ENCODE assay signal across 8 cellular contexts in the genomic region with DNA sequence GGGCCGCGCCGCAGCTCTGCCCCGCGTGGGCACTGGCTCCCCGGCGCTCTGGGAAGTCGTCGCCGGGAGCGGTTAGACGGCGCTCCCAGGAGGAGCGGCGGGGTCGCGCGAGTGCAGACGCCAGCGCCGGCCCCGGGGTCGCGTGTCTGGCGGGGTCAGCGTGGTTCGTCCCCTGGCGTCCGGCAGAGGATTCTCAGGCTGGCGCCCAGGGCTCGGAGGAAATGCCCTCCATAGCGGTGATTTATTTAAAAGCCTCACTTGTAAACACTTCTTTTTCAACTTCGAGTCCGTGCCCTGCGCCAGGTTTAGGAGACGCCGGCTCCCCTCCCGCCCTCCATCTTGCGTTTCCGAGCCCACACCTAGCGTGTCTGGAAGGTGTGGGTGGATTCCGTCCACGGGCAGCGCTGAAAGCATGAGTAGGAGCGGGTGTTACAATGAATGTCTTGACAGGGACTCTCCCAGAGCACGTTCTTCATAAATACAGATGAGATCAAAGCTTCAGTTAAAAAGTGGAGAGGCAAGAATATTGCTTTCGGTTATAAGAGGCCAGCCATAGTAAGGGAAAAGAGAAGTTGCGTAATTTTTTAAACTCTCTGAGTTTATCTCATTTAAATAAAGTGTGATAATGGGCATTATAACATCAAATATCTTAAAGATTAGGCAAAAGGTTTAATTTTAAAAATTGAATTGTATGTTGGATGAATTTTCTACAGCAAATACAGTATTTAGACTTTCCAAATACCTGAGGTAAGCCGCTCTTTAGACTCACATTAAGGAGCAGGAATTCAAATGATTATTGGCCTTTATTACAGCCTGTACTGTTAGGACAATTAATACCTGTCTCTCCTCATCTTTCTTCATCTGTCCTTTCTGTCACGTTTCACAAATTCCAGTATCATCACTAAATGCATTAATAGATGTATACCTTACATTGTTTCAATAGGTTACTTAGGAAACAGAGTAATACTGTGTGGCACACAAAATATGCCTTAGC. TPM values are rescaled to one million over a fixed set of nuclear protein-coding genes. Genes with fewer than 3 reads are reported as not detected.
DNase-seq lines count a peak whose midpoint lies in the region; ATAC-seq and TF ChIP-seq lines count a peak whose summit lies in the region.

No MANE protein-coding gene starts in this region.

- peak overlapping the region; percentile 68 for H3K27ac ChIP-seq in CD8-positive, alpha-beta memory T cell (ENCODE audit: low read depth, low read length)
- H3K27ac ChIP-seq in SU-DHL-6 (ENCODE audit: low read depth, low read length) (no peak overlapping the region), right cardiac atrium (ENCODE audit: low read length) (peak overlapping the region; percentile 72), rectal smooth muscle tissue (ENCODE audit: low read depth, low read length) (peak overlapping the region; percentile 80), vagina (peak overlapping the region; percentile 81)

- peak overlapping the region; percentile 59 to 97 (median 90) for H3K27ac Mint-ChIP-seq in CD8-positive, alpha-beta memory T cell

- H3K79me2 ChIP-seq in SU-DHL-6 (ENCODE audit: insufficient read depth, low read length): no peaks in the 10 kb centered on the region

- no peaks in the 10 kb centered on the region for H3F3A ChIP-seq in SU-DHL-6 (ENCODE audit: insufficient read depth)

- no peak for TF ChIP-seq POLR2A in vagina (IDR thresholded peaks at IDR 0.05)

- H3K4me1 Mint-ChIP-seq in CD8-positive, alpha-beta memory T cell: peaks cover 18 to 29% (median 23%) of the 10 kb centered on the region in 3 donors

- peak overlapping the region; percentile 88 for H2AFZ ChIP-seq in SU-DHL-6 (ENCODE audit: low read depth, low read length, severe bottlenecking)

- no peaks in the 10 kb centered on the region for H3K9me3 ChIP-seq in CD8-positive, alpha-beta memory T cell (ENCODE audit: low read length)
- H3K9me3 ChIP-seq in SU-DHL-6 (ENCODE audit: insufficient read depth, low read length) (no peaks in the 10 kb centered on the region), adipocyte (ENCODE audit: control insufficient read depth, low read length) (no peaks in the 10 kb centered on the region), right cardiac atrium (ENCODE audit: control insufficient read depth, low read length) (no peaks in the 10 kb centered on the region), vagina (no peaks in the 10 kb centered on the region)

- H3K27me3 Mint-ChIP-seq in CD8-positive, alpha-beta memory T cell: peaks cover 0 to 4% of the 10 kb centered on the region in 2 donors

- H3K27me3 ChIP-seq in CD8-positive, alpha-beta memory T cell (ENCODE audit: insufficient read depth, low read length, poor library complexity, severe bottlenecking): no peaks in the 10 kb centered on the region
- no peaks in the 10 kb centered on the region for H3K27me3 ChIP-seq in SU-DHL-6 (ENCODE audit: low read length)
- no peaks in the 10 kb centered on the region for H3K27me3 ChIP-seq in adipocyte (replicated peaks; ENCODE audit: control insufficient read depth, insufficient read depth, low read length)
- H3K27me3 ChIP-seq in right cardiac atrium (ENCODE audit: control insufficient read depth, insufficient read depth): no peaks in the 10 kb centered on the region
- H3K27me3 ChIP-seq in rectal smooth muscle tissue (ENCODE audit: control insufficient read depth, insufficient read depth, low read length): no peaks in the 10 kb centered on the region
- no peaks in the 10 kb centered on the region for H3K27me3 ChIP-seq in vagina

- H3K4me2 ChIP-seq in SU-DHL-6 (ENCODE audit: low read depth, low read length, poor library complexity, severe bottlenecking): peak overlapping the region; percentile 79

- ATAC-seq in GM19397 (IDR thresholded peaks at IDR 0.05; ENCODE audit: unreplicated experiment) (peak; percentile 50), HG03469 (IDR thresholded peaks at IDR 0.05; ENCODE audit: unreplicated experiment) (peak; percentile 35), right cardiac atrium (peak; percentile 58 to 59)

- intact Hi-C loops in right cardiac atrium (cut with DNase I) (loop anchor here in 2 of 4 donors (5.0 kb wide), 2 partner anchors 39 to 86 kb away; partner anchors contain the start of gene AP1AR (in 2 of the 2)), vagina (cut with DNase I) (no loop called here)

- peaks cover 0 to 3% (median 0%) of the 10 kb centered on the region in 3 donors for H3K36me3 Mint-ChIP-seq in CD8-positive, alpha-beta memory T cell

- peak overlapping the region; percentile 87 to 99 (median 91) for H3K4me3 Mint-ChIP-seq in CD8-positive, alpha-beta memory T cell

- CTCF ChIA-PET in CD8-positive, alpha-beta memory T cell (lab: Charles Lee): interaction anchor here (0.6 to 2.8 kb wide), 3 partner anchors 46 to 140 kb away, joined by 3 to 6 read pairs (median 3); partner anchors contain the start of gene TIFA

- peak overlapping the region; percentile 43 for H3K9ac ChIP-seq in SU-DHL-6 (ENCODE audit: low read length)
- peak overlapping the region; percentile 92 for H3K9ac ChIP-seq in adipocyte (ENCODE audit: low read length)
- no peak overlapping the region for H3K9ac ChIP-seq in rectal smooth muscle tissue (ENCODE audit: low read length)

- 2% methylated on average over 50 of the region's 50 CpGs for WGBS in right cardiac atrium

- peak overlapping the region; percentile 62 for H3K4me3 ChIP-seq in CD8-positive, alpha-beta memory T cell (ENCODE audit: low read length)
- H3K4me3 ChIP-seq in SU-DHL-6 (ENCODE audit: insufficient read depth, low read length, poor library complexity, severe bottlenecking): peak overlapping the region; percentile 55
- H3K4me3 ChIP-seq in adipocyte (ENCODE audit: low read length): peak overlapping the region; percentile 99
- peak overlapping the region; percentile 67 for H3K4me3 ChIP-seq in right cardiac atrium (ENCODE audit: low read length)
- peak overlapping the region; percentile 69 for H3K4me3 ChIP-seq in rectal smooth muscle tissue (ENCODE audit: low read length)
- peak overlapping the region; percentile 89 to 94 for H3K4me3 ChIP-seq in vagina

- H3K4me1 ChIP-seq in CD8-positive, alpha-beta memory T cell (ENCODE audit: insufficient read depth, low read length): peaks cover 8% of the 10 kb centered on the region
- peaks cover 38% of the 10 kb centered on the region for H3K4me1 ChIP-seq in adipocyte (ENCODE audit: control insufficient read depth, insufficient read depth, low read length)
- no peaks in the 10 kb centered on the region for H3K4me1 ChIP-seq in right cardiac atrium (ENCODE audit: control insufficient read depth, insufficient read depth, low read length)
- H3K4me1 ChIP-seq in rectal smooth muscle tissue (ENCODE audit: control insufficient read depth, insufficient read depth, low read length): peaks cover 6% of the 10 kb centered on the region
- H3K4me1 ChIP-seq in vagina: peaks cover 8% of the 10 kb centered on the region

- no peaks in the 10 kb centered on the region for H3K36me3 ChIP-seq in CD8-positive, alpha-beta memory T cell (ENCODE audit: insufficient read depth, low read length)
- H3K36me3 ChIP-seq in SU-DHL-6 (ENCODE audit: low read length): no peaks in the 10 kb centered on the region
- no peaks in the 10 kb centered on the region for H3K36me3 ChIP-seq in adipocyte (ENCODE audit: control insufficient read depth, insufficient read depth, low read length, severe bottlenecking)
- no peaks in the 10 kb centered on the region for H3K36me3 ChIP-seq in rectal smooth muscle tissue (ENCODE audit: control insufficient read depth, insufficient read depth, low read length)
- H3K36me3 ChIP-seq in vagina: no peaks in the 10 kb centered on the region

- H3K9me2 ChIP-seq in SU-DHL-6 (replicated peaks; ENCODE audit: insufficient read depth, low read length): no peaks in the 10 kb centered on the region

- H3K9me3 Mint-ChIP-seq in CD8-positive, alpha-beta memory T cell: no peaks in the 10 kb centered on the region

- no peaks in the 10 kb centered on the region for H4K20me1 ChIP-seq in SU-DHL-6 (ENCODE audit: low read depth, low read length)

- POLR2A ChIA-PET in CD8-positive, alpha-beta memory T cell (lab: Charles Lee): no interaction called here

- peak; percentile 52 to 68 (median 60) for DNase-seq in CD8-positive, alpha-beta memory T cell
- DNase-seq in adipocyte (ENCODE audit: low read depth): peak; percentile 68
- peak; percentile 43 to 82 (median 75) for DNase-seq in right cardiac atrium
- DNase-seq in vagina (ENCODE audit: extremely low spot score in 2 of 2): no peak

- TF ChIP-seq CTCF in SU-DHL-6 (IDR thresholded peaks at IDR 0.05; ENCODE audit: insufficient read depth, low read length, poor library complexity, severe bottlenecking) (no peak), vagina (IDR thresholded peaks at IDR 0.05) (no peak)

RNA-seq across cellular contexts. Expression of gene FAM241A, which starts 0.9 kb away (rescaled TPM):
- 1 to 10 TPM; 7.4 to 7.8 TPM for total RNA-seq in CD8-positive, alpha-beta memory T cell
- polyA plus RNA-seq in CD8-positive, alpha-beta memory T cell: 1.4 TPM
- 1 to 10 TPM; 4.8 to 7.9 (median 7.1) TPM for total RNA-seq in right cardiac atrium
- polyA plus RNA-seq in right cardiac atrium: 6.8 TPM
- 3.4 TPM for total RNA-seq in vagina

Comparison
In these comparisons a context has a peak if more than half of its experiments do, and no peak if none do; other contexts are left out.
1. DNase-seq: peak in CD8-positive, alpha-beta memory T cell (5 of 5), adipocyte (single experiment) and right cardiac atrium (3 of 3); none in vagina (0 of 2).
2. Peak in every context shown above with its lines, with median percentiles within 50 percentile points of each other: H3K4me3 ChIP-seq and ATAC-seq.